21 cellular contexts compared by ENCODE assay signal in genomic region chr11:18369398-18369797, GRCh38. TPM values are rescaled to one million over a fixed set of nuclear protein-coding genes. Genes with fewer than 3 reads are reported as not detected.
"Had no signal": no experiment of that assay in that cellular context is flagged by ENCODE, and none has a peak within 500 bp of the region (broad histone marks: within the 10 kb centered on the region; RNA-seq: fewer than 3 reads in every experiment).

No MANE protein-coding gene starts in this region.

- DNase-seq: activated CD8-positive, alpha-beta memory T cell treated with anti-CD3 and anti-CD28 coated beads, Interleukin-2, amount 50 U/mL, for 4 hours; activated CD8-positive, alpha-beta T cell treated with anti-CD3 and anti-CD28 coated beads, Interleukin-2, amount 10 ng/mL, durations not matched to agents 7 days and 5 days; activated gamma-delta T cell treated with Interleukin-2 at 50 U/mL for 16 hours; activated naive CD8-positive, alpha-beta T cell treated with anti-CD3 and anti-CD28 coated beads, Interleukin-2, amount 10 ng/mL, durations not matched to agents 7 days and 5 days; activated T-cell treated with anti-CD3 and anti-CD28 coated beads, Interleukin-2, amount 50 U/mL, for 48 hours; brain microvascular endothelial cell; cerebellar nuclear complex; head of caudate nucleus; kidney glomerular epithelial cell; stimulated activated CD4-positive, alpha-beta T cell treated with anti-CD3 and anti-CD28 coated beads, Interleukin-4, amount 100 ng/mL, for 1 hour; stimulated activated naive CD4-positive, alpha-beta T cell treated with Interleukin-2 at 50 U/mL for 16 hours; substantia nigra; uterus; WERI-Rb-1 had no signal

- H3K9me3 Mint-ChIP-seq: activated naive CD8-positive, alpha-beta T cell treated with anti-CD3 and anti-CD28 coated beads, Interleukin-2, amount 10 ng/mL, durations not matched to agents 7 days and 5 days; dendritic cell treated with granulocyte-macrophage colony-stimulating factor and Interleukin-4, amounts not matched to agents 40 ng/mL and 50 ng/mL, for 4 days; T-helper 1 cell treated with Interleukin-12 subunit alpha and Interleukin-12 subunit beta and Interleukin-4 antibody, amounts not matched to agents 30 μg/mL and 1 μg/mL, for 36 hours had no signal

- H3K27ac ChIP-seq: brain microvascular endothelial cell, parathyroid adenoma, tibial nerve, uterus, WERI-Rb-1 had no signal

- H3K4me3 Mint-ChIP-seq: activated CD8-positive, alpha-beta T cell treated with anti-CD3 and anti-CD28 coated beads, Interleukin-2, amount 10 ng/mL, durations not matched to agents 7 days and 5 days; activated naive CD8-positive, alpha-beta T cell treated with anti-CD3 and anti-CD28 coated beads, Interleukin-2, amount 10 ng/mL, durations not matched to agents 7 days and 5 days; dendritic cell treated with granulocyte-macrophage colony-stimulating factor and Interleukin-4, amounts not matched to agents 40 ng/mL and 50 ng/mL, for 4 days; T-helper 1 cell treated with Interleukin-12 subunit alpha and Interleukin-12 subunit beta and Interleukin-4 antibody, amounts not matched to agents 30 μg/mL and 1 μg/mL, for 36 hours had no signal

- H3K9me3 ChIP-seq: tibial nerve, uterus had no signal

- H3K79me2 ChIP-seq: parathyroid adenoma had no signal

- H3K27me3 Mint-ChIP-seq: activated naive CD8-positive, alpha-beta T cell treated with anti-CD3 and anti-CD28 coated beads, Interleukin-2, amount 10 ng/mL, durations not matched to agents 7 days and 5 days; dendritic cell treated with granulocyte-macrophage colony-stimulating factor and Interleukin-4, amounts not matched to agents 40 ng/mL and 50 ng/mL, for 4 days had no signal

- H3K4me1 ChIP-seq: parathyroid adenoma, tibial nerve, uterus had no signal

- H3K9ac ChIP-seq: parathyroid adenoma had no signal

- ATAC-seq: activated CD8-positive, alpha-beta T cell treated with anti-CD3 and anti-CD28 coated beads, Interleukin-2, amount 10 ng/mL, durations not matched to agents 7 days and 5 days had no signal

- H2AFZ ChIP-seq: parathyroid adenoma had no signal

- H3K4me3 ChIP-seq: tibial nerve, uterus had no signal

- H3K36me3 ChIP-seq: uterus had no signal

- H3K27me3 ChIP-seq: brain microvascular endothelial cell, tibial nerve, uterus had no signal

- H3K27ac Mint-ChIP-seq: activated CD8-positive, alpha-beta T cell treated with anti-CD3 and anti-CD28 coated beads, Interleukin-2, amount 10 ng/mL, durations not matched to agents 7 days and 5 days; activated naive CD8-positive, alpha-beta T cell treated with anti-CD3 and anti-CD28 coated beads, Interleukin-2, amount 10 ng/mL, durations not matched to agents 7 days and 5 days; dendritic cell treated with granulocyte-macrophage colony-stimulating factor and Interleukin-4, amounts not matched to agents 40 ng/mL and 50 ng/mL, for 4 days; T-helper 1 cell treated with Interleukin-12 subunit alpha and Interleukin-12 subunit beta and Interleukin-4 antibody, amounts not matched to agents 30 μg/mL and 1 μg/mL, for 36 hours had no signal

RNA-seq across cellular contexts. Expression of gene LDHC, which starts 42.7 kb away (rescaled TPM):
- total RNA-seq: activated CD8-positive, alpha-beta T cell treated with anti-CD3 and anti-CD28 coated beads, Interleukin-2, amount 10 ng/mL, durations not matched to agents 7 days and 5 days; activated naive CD8-positive, alpha-beta T cell treated with anti-CD3 and anti-CD28 coated beads, Interleukin-2, amount 10 ng/mL, durations not matched to agents 7 days and 5 days; fibroblast of lung; lower leg skin; mesenteric fat pad; tibial nerve; uterus had no signal
